In genomic region chr7:35037526-35038339, GRCh38 we compare ENCODE assay signal across 8 cellular contexts. TPM values are rescaled to one million over a fixed set of nuclear protein-coding genes. Genes with fewer than 3 reads are reported as not detected.
DNase-seq lines count a peak whose midpoint lies in the region; ATAC-seq and TF ChIP-seq lines count a peak whose summit lies in the region.

No MANE protein-coding gene starts in this region.

- no peaks in the 10 kb centered on the region for H3K36me3 ChIP-seq in mammary epithelial cell (ENCODE audit: insufficient read depth, low read length)

- intact Hi-C loops in mammary epithelial cell (cut with micrococcal nuclease): loop anchor here (5.0 kb wide), 3 partner anchors 45 to 905 kb away; no protein-coding TSS in a partner anchor

- peak overlapping the region; percentile 58 to 95 (median 90) for H3K27ac Mint-ChIP-seq in immature natural killer cell

- H3K9ac ChIP-seq in mammary epithelial cell (ENCODE audit: insufficient read depth, low read length): peak overlapping the region; percentile 45

- H3K9me3 Mint-ChIP-seq in immature natural killer cell: no peaks in the 10 kb centered on the region

- ATAC-seq in GM18868 (IDR thresholded peaks at IDR 0.05; ENCODE audit: unreplicated experiment) (peak; percentile 85), HG03103 (IDR thresholded peaks at IDR 0.05; ENCODE audit: low read depth, unreplicated experiment) (peak; percentile 76)

- H3K79me2 ChIP-seq in mammary epithelial cell (ENCODE audit: insufficient read depth, low read length): peaks cover 36% of the 10 kb centered on the region

- TF ChIP-seq CTCF in AG04449 (IDR thresholded peaks at IDR 0.05; ENCODE audit: insufficient read depth, low read length, missing control alignments) (peak; percentile 92), VCaP (conservative IDR thresholded peaks at IDR 0.05) (peak; percentile 94), mammary epithelial cell (conservative IDR thresholded peaks at IDR 0.05 in 1 of 2, IDR thresholded peaks at IDR 0.05 in 1 of 2; ENCODE audit: extremely low read depth in 1 of 2, insufficient read depth in 1 of 2, low read depth in 1 of 2, low read length in 2 of 2) (peak; percentile 57 to 83)

- peak overlapping the region; percentile 88 to 92 (median 91) for H3K4me3 Mint-ChIP-seq in immature natural killer cell

- POLR2A ChIA-PET in AG04449 (lab: Yijun Ruan, JAX): no interaction called here

- H3K36me3 Mint-ChIP-seq in immature natural killer cell: no peaks in the 10 kb centered on the region

- WGBS in mammary epithelial cell (ENCODE audit: low coverage, missing lambda C conversion rate): 0% methylated on average over 6 of the region's 100 CpGs

- H3K27ac ChIP-seq in VCaP: peak overlapping the region; percentile 76
- peak overlapping the region; percentile 41 for H3K27ac ChIP-seq in mammary epithelial cell (ENCODE audit: insufficient read depth, low read depth, low read length)

- peaks cover 22% of the 10 kb centered on the region for H3K4me1 ChIP-seq in mammary epithelial cell (ENCODE audit: insufficient read depth, low read length)

- H3K4me3 ChIP-seq in AG04449 (ENCODE audit: low read depth, low read length) (peak overlapping the region; percentile 65), mammary epithelial cell (replicated peaks in 1 of 3; ENCODE audit: insufficient read depth in 1 of 3, low read depth in 2 of 3, low read length in 3 of 3) (peak overlapping the region; percentile 43 to 82 (median 78))

- no peaks in the 10 kb centered on the region for H3K9me3 ChIP-seq in mammary epithelial cell (replicated peaks; ENCODE audit: insufficient read depth, low read length)

- dilution Hi-C loops in mammary epithelial cell (cut with HindIII; ENCODE audit: low sequenced_read_pairs): no loop called here

- in situ Hi-C loops in mammary epithelial cell (cut with MboI; ENCODE audit: low sequenced_read_pairs in 2 of 2): no loop called here

- no peaks in the 10 kb centered on the region for H3K27me3 ChIP-seq in mammary epithelial cell (ENCODE audit: insufficient read depth, low read length)

- peak overlapping the region; percentile 68 for H3K4me2 ChIP-seq in mammary epithelial cell (ENCODE audit: insufficient read depth, low read depth, low read length)

- DNase-seq in AG04449 (ENCODE audit: low read depth, low spot score): no peak
- peak; percentile 88 for DNase-seq in NCI-H2171 (lab: John Stamatoyannopoulos, UW)
- DNase-seq in mammary epithelial cell: peak; percentile 88
- DNase-seq in immature natural killer cell: peak; percentile 92 to 95 (median 93)
- DNase-seq in smooth muscle cell of the brain vasculature (ENCODE audit: low read depth, low spot score): peak; percentile 76

- H3K4me1 Mint-ChIP-seq in immature natural killer cell: peaks cover 22 to 33% of the 10 kb centered on the region in 2 donors

- CTCF ChIA-PET in AG04449 (lab: Yijun Ruan, JAX) (interaction anchor here (0.6 to 1.6 kb wide), 4 partner anchors 10 to 277 kb away, joined by 3 to 7 read pairs (median 3); no protein-coding TSS in a partner anchor), mammary epithelial cell (lab: Charles Lee; ENCODE audit: low non-redundant PET) (interaction anchor here (0.6 to 0.7 kb wide), 4 partner anchors 198 to 1015 kb away, joined by 3 to 10 read pairs (median 4); no protein-coding TSS in a partner anchor)

- H4K20me1 ChIP-seq in mammary epithelial cell (ENCODE audit: insufficient read depth, low read length): no peaks in the 10 kb centered on the region

- no TSS peak for BruUV-seq in mammary epithelial cell (replicated peaks; lab: Mats Ljungman, UMichigan)

- H3K27me3 Mint-ChIP-seq in immature natural killer cell (ENCODE audit: low read depth in 3 of 3): peaks cover 2 to 15% (median 11%) of the 10 kb centered on the region in 3 donors

- H2AFZ ChIP-seq in mammary epithelial cell (ENCODE audit: low read depth, low read length): peak overlapping the region; percentile 84

RNA-seq across cellular contexts. Expression of gene DPY19L1, which starts 0.4 kb away (rescaled TPM):
- 10 to 100 TPM; 12.0 to 15.5 TPM for total RNA-seq in mammary epithelial cell
- polyA plus RNA-seq in mammary epithelial cell (12.0 TPM), immature natural killer cell (1 to 10 TPM; 1.6 to 2.5 (median 1.8) TPM)
- 17.1 TPM for polyA minus RNA-seq in mammary epithelial cell
